In genomic region chrX:81168391-81168790, GRCh38 we compare ENCODE assay signal across 24 cellular contexts. TPM values are rescaled to one million over a fixed set of nuclear protein-coding genes. Genes with fewer than 3 reads are reported as not detected.
DNase-seq lines count a peak whose midpoint lies in the region; ATAC-seq, FAIRE-seq and TF ChIP-seq lines count a peak whose summit lies in the region.
"Had no signal": no experiment of that assay in that cellular context is flagged by ENCODE, and none has a peak within 500 bp of the region (broad histone marks: within the 10 kb centered on the region; RNA-seq: fewer than 3 reads in every experiment).

No MANE protein-coding gene starts in this region.

- H3K27me3 ChIP-seq in GM12878 (replicated peaks in 1 of 2; ENCODE audit: control insufficient read depth in 2 of 2, insufficient read depth in 2 of 2, low read length in 1 of 2), result no peaks in the 10 kb centered on the region
- no peaks in the 10 kb centered on the region for H3K27me3 ChIP-seq in SK-N-SH (ENCODE audit: insufficient read depth)
- no peaks in the 10 kb centered on the region for H3K27me3 ChIP-seq in ascending aorta

- SMC1A ChIA-PET in GM12878 (lab: Charles Lee; ENCODE audit: uncharacterized antibody, unreplicated experiment), result no interaction called here

- TF ChIP-seq EP300 in GM12878 (IDR thresholded peaks at IDR 0.05; ENCODE audit: borderline replicate concordance in 1 of 2, control insufficient read depth in 1 of 2, low read depth in 2 of 2, low read length in 2 of 2) (no peak), SK-N-SH (IDR thresholded peaks at IDR 0.05; ENCODE audit: borderline replicate concordance in 1 of 2, low read depth in 1 of 2, low read length in 1 of 2) (no peak)

- 6% methylated on average over 3 of the region's 3 CpGs for WGBS in GM12878 (ENCODE audit: insufficient coverage, insufficient replicate concordance, low lambda C conversion rate, missing lambda C conversion rate)
- WGBS in SK-N-SH (ENCODE audit: low lambda C conversion rate), result 0% methylated on average over 3 of the region's 3 CpGs

- H3K4me1 ChIP-seq in GM12878 (ENCODE audit: control insufficient read depth, insufficient read depth, low read length) (no peaks in the 10 kb centered on the region), SK-N-SH (ENCODE audit: control insufficient read depth in 1 of 2, insufficient read depth in 2 of 2, low read depth in 1 of 2, low read length in 1 of 2) (no peaks in the 10 kb centered on the region), ascending aorta (no peaks in the 10 kb centered on the region)
- H3K4me1 ChIP-seq: A549 had no signal

- H2AFZ ChIP-seq in GM12878 (ENCODE audit: control insufficient read depth, low read depth, low read length) (no peak overlapping the region), SK-N-SH (ENCODE audit: low read depth) (no peak overlapping the region)
- H2AFZ ChIP-seq: GM23338 had no signal

- POLR2A ChIA-PET in GM12878 (lab: Charles Lee), result no interaction called here
- POLR2A ChIA-PET in SK-N-SH (lab: Yijun Ruan, JAX), result no interaction called here

- no peak overlapping the region for H3K27ac ChIP-seq in GM12878 (ENCODE audit: control insufficient read depth, insufficient read depth)
- no peak overlapping the region for H3K27ac ChIP-seq in SK-N-SH (ENCODE audit: low read depth in 2 of 2, low read length in 1 of 2)
- H3K27ac ChIP-seq in ascending aorta, result no peak overlapping the region
- H3K27ac ChIP-seq: 22Rv1, A549, C4-2B had no signal

- TF ChIP-seq POLR2A in GM12878 (IDR thresholded peaks at IDR 0.05; ENCODE audit: low read depth, low read length), result no peak

- CTCF ChIA-PET in GM12878 (lab: Yijun Ruan, JAX), result interaction anchor here (1.2 kb wide), 1 partner anchor 14 kb away, joined by 3 read pairs; no protein-coding TSS in a partner anchor
- CTCF ChIA-PET in SK-N-SH (lab: Yijun Ruan, JAX), result interaction anchor here (1.1 kb wide), 1 partner anchor 27 kb away, joined by 3 read pairs; no protein-coding TSS in a partner anchor

- H3K36me3 ChIP-seq in GM12878 (ENCODE audit: control insufficient read depth in 2 of 2, insufficient read depth in 2 of 2, low read length in 1 of 2), result no peaks in the 10 kb centered on the region
- H3K36me3 ChIP-seq in SK-N-SH (replicated peaks in 1 of 2; ENCODE audit: control insufficient read depth in 1 of 2, insufficient read depth in 2 of 2, low read length in 1 of 2), result no peaks in the 10 kb centered on the region
- no peaks in the 10 kb centered on the region for H3K36me3 ChIP-seq in ascending aorta

- RAD21 ChIA-PET in GM12878 (lab: Charles Lee; ENCODE audit: unreplicated experiment), result no interaction called here

- no peak for FAIRE-seq in GM12878 (lab: Jason Lieb, UNC)
- FAIRE-seq: A549, GM12892, GM19239, H54, HepG2 had no signal

- DNase-seq in GM12865 (ENCODE audit: low read depth) (peak; percentile 8), GM12878 (ENCODE audit: low read depth, low spot score) (no peak), SK-N-SH (no peak), DMS 273 (lab: John Stamatoyannopoulos, UW; ENCODE audit: unreplicated experiment) (no peak), ascending aorta (ENCODE audit: low spot score in 2 of 2) (no peak)
- DNase-seq: AML-193; CD4-positive, alpha-beta T cell; DMS53; DND-41; EL; HCEC 1CT; Karpas-422; KBM-7 had no signal

- no peaks in the 10 kb centered on the region for H3K9me2 ChIP-seq in SK-N-SH

- no peak overlapping the region for H3K4me2 ChIP-seq in GM12878 (ENCODE audit: control insufficient read depth, insufficient read depth)
- H3K4me2 ChIP-seq in SK-N-SH, result no peak overlapping the region
- H3K4me2 ChIP-seq: A549, GM23338 had no signal

- H3K4me3 ChIP-seq in GM12865 (ENCODE audit: low read depth, low read length) (no peak overlapping the region), GM12878 (no peak overlapping the region), SK-N-SH (ENCODE audit: low read depth in 2 of 2, low read length in 1 of 2) (no peak overlapping the region), ascending aorta (no peak overlapping the region)
- H3K4me3 ChIP-seq: A549, GM23338 had no signal

- no peaks in the 10 kb centered on the region for H3K79me2 ChIP-seq in GM12878 (ENCODE audit: control insufficient read depth, insufficient read depth, low read length)
- no peaks in the 10 kb centered on the region for H3K79me2 ChIP-seq in SK-N-SH (ENCODE audit: insufficient read depth)

- intact Hi-C loops in GM12878 (cut with micrococcal nuclease; ENCODE audit: unreplicated experiment), result no loop called here
- intact Hi-C loops in ascending aorta (cut with DNase I), result no loop called here

- TF ChIP-seq CTCF in GM12865 (IDR thresholded peaks at IDR 0.05; ENCODE audit: insufficient read depth, low read depth, low read length, missing control alignments) (no peak), GM12878 (IDR thresholded peaks at IDR 0.05 in 2 of 3, conservative IDR thresholded peaks at IDR 0.05 in 1 of 3; ENCODE audit: control insufficient read depth in 2 of 3, extremely low read depth in 1 of 3, insufficient read depth in 1 of 3, low read depth in 3 of 3, low read length in 3 of 3) (no peak), SK-N-SH (IDR thresholded peaks at IDR 0.05) (no peak), ascending aorta (IDR thresholded peaks at IDR 0.05) (no peak)

- H3K9ac ChIP-seq in GM12878 (ENCODE audit: control insufficient read depth, insufficient read depth, low read length) (no peak overlapping the region), SK-N-SH (no peak overlapping the region)

- no peaks in the 10 kb centered on the region for H4K20me1 ChIP-seq in GM12878 (ENCODE audit: control insufficient read depth, insufficient read depth)
- no peaks in the 10 kb centered on the region for H4K20me1 ChIP-seq in SK-N-SH (ENCODE audit: insufficient read depth)

- in situ Hi-C loops in GM12878 (cut with MboI), result no loop called here

- no peaks in the 10 kb centered on the region for H3F3A ChIP-seq in SK-N-SH (replicated peaks; ENCODE audit: insufficient read depth)

- ATAC-seq in HG02610 (IDR thresholded peaks at IDR 0.05; ENCODE audit: unreplicated experiment) (peak; percentile 59), HG03442 (IDR thresholded peaks at IDR 0.05; ENCODE audit: unreplicated experiment) (peak; percentile 54), GM12878 (peak; percentile 28; the same call in 2 of the 3 replicates), GM21526 (IDR thresholded peaks at IDR 0.05; ENCODE audit: low FRiP score, unreplicated experiment) (no peak)
- ATAC-seq: A549, GM23338, HepG2 had no signal

- TF ChIP-seq RAD21 in GM12878 (IDR thresholded peaks at IDR 0.05; ENCODE audit: insufficient read depth, low read depth, low read length) (no peak), SK-N-SH (IDR thresholded peaks at IDR 0.05; ENCODE audit: low read length) (no peak)

- no TSS peak for BruUV-seq in GM12878 (replicated peaks; lab: Mats Ljungman, UMichigan)

- no peaks in the 10 kb centered on the region for H3K9me3 ChIP-seq in GM12878 (replicated peaks; ENCODE audit: control insufficient read depth, insufficient read depth, low read length)
- H3K9me3 ChIP-seq in SK-N-SH, result no peaks in the 10 kb centered on the region
- H3K9me3 ChIP-seq in ascending aorta, result no peaks in the 10 kb centered on the region
- H3K9me3 ChIP-seq: A549 had no signal

TF ChIP-seq in GM12878, 131 proteins besides CTCF, POLR2A, EP300 and RAD21 (continues in another document):
- TF ChIP-seq RAD51 (IDR thresholded peaks at IDR 0.05), result no peak
- TF ChIP-seq KDM1A (IDR thresholded peaks at IDR 0.05; ENCODE audit: borderline replicate concordance), result no peak

TF ChIP-seq in SK-N-SH, 30 proteins besides CTCF, POLR2A, EP300 and RAD21:
- TF ChIP-seq EZH2phosphoT487 (IDR thresholded peaks at IDR 0.05; ENCODE audit: borderline replicate concordance, low read depth), result no peak

RNA-seq across cellular contexts. Expression of gene HMGN5, which starts 33.3 kb away (rescaled TPM):
- 0.29 and 0.81 TPM in 2 replicates for total RNA-seq in GM12878 (2013; cell fraction: nucleolus; rRNA removed)
- total RNA-seq in GM12878 (2014; rRNA removed), result 2.8 and 3.5 TPM in 2 replicates
- total RNA-seq in GM12878 (2014; rRNA removed; fragmentation: Illumina TruSeq; extraction: Trizol), result 6.1 and 6.2 TPM in 2 replicates
- total RNA-seq in GM12878 (2021), result 11.1 and 13.7 TPM in 2 replicates
- 8.7 TPM for polyA plus RNA-seq in GM12878 (2011; ENCODE audit: low read depth)
- polyA plus RNA-seq in GM12878 (2011; rRNA removed), result 19.7 and 32.2 TPM in 2 replicates
- 7.0 and 9.3 TPM in 2 replicates for polyA plus RNA-seq in GM12878 (2011; cell fraction: cytosol; rRNA removed)
- 13.2 and 17.5 TPM in 2 replicates for polyA plus RNA-seq in GM12878 (2011; cell fraction: nucleus; rRNA removed)
- 18.5 and 25.5 TPM in 2 replicates for polyA plus RNA-seq in GM12878 (2012)
- 93.6 and 155 TPM in 2 replicates for polyA plus RNA-seq in GM12878 (2014; fragmentation: Illumina TruSeq; extraction: Trizol)
- polyA plus RNA-seq in GM12878 (2014; fragmentation: Nextera tagmentation; extraction: Ambion mirVana), result 10 to 100 TPM; 43.0 to 50.8 TPM
- polyA plus RNA-seq in GM12878 (2014; rRNA removed), result 22.0 and 26.3 TPM in 2 replicates
- 10 to 100 TPM; 33.1 to 34.3 TPM for polyA plus RNA-seq in GM12878 (2016; fragmentation: Nextera tagmentation; extraction: Ambion mirVana)
- 4.8 and 7.0 TPM in 2 replicates for polyA minus RNA-seq in GM12878 (2011; rRNA and poly(A)+ RNA removed)
- 2.4 and 6.8 TPM in 2 replicates for polyA minus RNA-seq in GM12878 (2011; cell fraction: cytosol; rRNA and poly(A)+ RNA removed)
- 2.3 and 4.3 TPM in 2 replicates for polyA minus RNA-seq in GM12878 (2011; cell fraction: nucleus; rRNA and poly(A)+ RNA removed)
- polyA plus RNA-seq in SK-N-SH (2012; rRNA removed), result 1.5 and 1.9 TPM in 2 replicates
- polyA plus RNA-seq in SK-N-SH (2012; cell fraction: cytosol; rRNA removed), result 2.2 and 2.9 TPM in 2 replicates
- 0.40 and 0.62 TPM in 2 replicates for polyA plus RNA-seq in SK-N-SH (2012; cell fraction: nucleus; rRNA removed)
- not detected for total RNA-seq in ascending aorta

RNA-seq across cellular contexts. Expression of gene SH3BGRL, which starts 33.5 kb away (rescaled TPM):
- 57.8 and 60.9 TPM in 2 replicates for total RNA-seq in GM12878 (2013; cell fraction: nucleolus; rRNA removed)
- total RNA-seq in GM12878 (2014; rRNA removed) (75.6 and 90.8 TPM in 2 replicates), GM12878 (2014; rRNA removed; fragmentation: Illumina TruSeq; extraction: Trizol) (110 and 115 TPM in 2 replicates), GM12878 (2021) (91.7 and 93.1 TPM in 2 replicates), ascending aorta (91.9 TPM)
- 80.4 TPM for polyA plus RNA-seq in GM12878 (2011; ENCODE audit: low read depth)
- polyA plus RNA-seq in GM12878 (2011; rRNA removed) (178 and 274 TPM in 2 replicates), GM12878 (2014; fragmentation: Illumina TruSeq; extraction: Trizol) (147 and 199 TPM in 2 replicates), GM12878 (2014; fragmentation: Nextera tagmentation; extraction: Ambion mirVana) (100 to 1,000 TPM; 127 to 145 TPM), GM12878 (2014; rRNA removed) (73.1 and 95.9 TPM in 2 replicates), GM12878 (2016; fragmentation: Nextera tagmentation; extraction: Ambion mirVana) (100 to 1,000 TPM; 118 to 126 TPM), SK-N-SH (2012; rRNA removed) (43.6 and 56.6 TPM in 2 replicates)
- polyA plus RNA-seq in GM12878 (2011; cell fraction: cytosol; rRNA removed), result 74.4 and 88.1 TPM in 2 replicates
- polyA plus RNA-seq in GM12878 (2011; cell fraction: nucleus; rRNA removed), result 36.7 and 37.8 TPM in 2 replicates
- 102 and 131 TPM in 2 replicates for polyA plus RNA-seq in GM12878 (2012)
- polyA minus RNA-seq in GM12878 (2011; rRNA and poly(A)+ RNA removed), result 55.3 and 81.3 TPM in 2 replicates
- polyA minus RNA-seq in GM12878 (2011; cell fraction: cytosol; rRNA and poly(A)+ RNA removed), result 28.2 and 28.5 TPM in 2 replicates
- polyA minus RNA-seq in GM12878 (2011; cell fraction: nucleus; rRNA and poly(A)+ RNA removed), result 19.8 and 28.9 TPM in 2 replicates
- 76.5 and 107 TPM in 2 replicates for polyA plus RNA-seq in SK-N-SH (2012; cell fraction: cytosol; rRNA removed)
- 14.7 and 19.0 TPM in 2 replicates for polyA plus RNA-seq in SK-N-SH (2012; cell fraction: nucleus; rRNA removed)
